In the genomic region with DNA sequence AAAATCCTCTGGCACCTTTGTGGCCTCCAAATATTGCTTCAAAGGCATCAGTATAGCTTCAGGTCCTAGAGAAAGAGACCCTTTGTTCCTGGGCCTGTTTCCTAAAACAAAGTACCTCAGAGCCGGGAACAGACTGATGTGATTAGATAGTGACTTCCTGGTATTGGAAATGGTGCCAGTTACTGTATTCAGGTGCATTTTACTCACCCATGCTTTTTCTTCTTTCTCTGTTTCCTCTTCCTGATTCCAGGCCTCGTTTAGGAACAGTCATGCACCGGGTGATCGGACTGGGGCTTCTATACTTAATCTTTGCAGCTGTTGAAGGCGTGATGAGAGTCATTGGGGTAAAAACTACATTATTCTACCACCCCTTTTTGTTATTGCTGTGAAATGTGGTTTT, we compare ENCODE assay signal across 24 cellular contexts. TPM values are rescaled to one million over a fixed set of nuclear protein-coding genes. Genes with fewer than 3 reads are reported as not detected.
DNase-seq lines count a peak whose midpoint lies in the region; ATAC-seq, FAIRE-seq and TF ChIP-seq lines count a peak whose summit lies in the region.
"Had no signal": no experiment of that assay in that cellular context is flagged by ENCODE, and none has a peak within 500 bp of the region (broad histone marks: within the 10 kb centered on the region; RNA-seq: fewer than 3 reads in every experiment).

No MANE protein-coding gene starts in this region.

- no peak for DNase-seq in activated naive CD4-positive, alpha-beta T cell treated with anti-CD3 and anti-CD28 coated beads, Interleukin-2, amount 10 ng/mL, durations not matched to agents 7 days and 5 days
- DNase-seq in T-helper 17 cell, result no peak
- peak; percentile 17 for DNase-seq in endothelial cell of umbilical vein (ENCODE audit: low read depth, low spot score)
- no peak for DNase-seq in D721Med (ENCODE audit: insufficient read length, low spot score)
- no peak for DNase-seq in SJCRH30
- DNase-seq: Caco-2; CD4-positive, CD25-positive, alpha-beta regulatory T cell; CD8-positive, alpha-beta T cell; DMS53; DMS79 treated with DMSO at 0.1 percent for 48 hours; GF-D8; GOT3; HFFc6 had no signal

- no peaks in the 10 kb centered on the region for H3K27me3 ChIP-seq in endothelial cell of umbilical vein (ENCODE audit: control insufficient read depth in 2 of 2, insufficient read depth in 2 of 2, low read length in 2 of 2)
- no peaks in the 10 kb centered on the region for H3K27me3 ChIP-seq in SJCRH30
- H3K27me3 ChIP-seq: BLaER1 had no signal

- H3K27me3 Mint-ChIP-seq in activated naive CD4-positive, alpha-beta T cell treated with anti-CD3 and anti-CD28 coated beads, Interleukin-2, amount 50 U/mL, for 24 hours, result no peaks in the 10 kb centered on the region
- H3K27me3 Mint-ChIP-seq in activated naive CD4-positive, alpha-beta T cell treated with anti-CD3 and anti-CD28 coated beads, Interleukin-2, amount 10 ng/mL, durations not matched to agents 7 days and 5 days, result no peaks in the 10 kb centered on the region
- no peaks in the 10 kb centered on the region for H3K27me3 Mint-ChIP-seq in T-helper 17 cell
- H3K27me3 Mint-ChIP-seq: B cell; CD4-positive, CD25-positive, alpha-beta regulatory T cell had no signal

- H2AFZ ChIP-seq in endothelial cell of umbilical vein (ENCODE audit: low read depth, low read length), result no peak overlapping the region

- H3K4me3 ChIP-seq in endothelial cell of umbilical vein (replicated peaks in 1 of 3; ENCODE audit: insufficient read depth in 1 of 3, low read depth in 1 of 3, low read length in 3 of 3) (no peak overlapping the region), SJCRH30 (no peak overlapping the region)
- H3K4me3 ChIP-seq: BLaER1, HAP-1 had no signal

- no peaks in the 10 kb centered on the region for H4K20me1 ChIP-seq in endothelial cell of umbilical vein (replicated peaks; ENCODE audit: control insufficient read depth, extremely low read depth, insufficient read depth, low read length)
- H4K20me1 ChIP-seq: BLaER1 had no signal

- no peak overlapping the region for H3K9ac ChIP-seq in endothelial cell of umbilical vein (replicated peaks; ENCODE audit: extremely low read depth, insufficient read depth, low read length)
- H3K9ac ChIP-seq: BLaER1 had no signal

- peaks cover 13% of the 10 kb centered on the region for H3K4me1 Mint-ChIP-seq in activated naive CD4-positive, alpha-beta T cell treated with anti-CD3 and anti-CD28 coated beads, Interleukin-2, amount 50 U/mL, for 24 hours
- H3K4me1 Mint-ChIP-seq in activated naive CD4-positive, alpha-beta T cell treated with anti-CD3 and anti-CD28 coated beads, Interleukin-2, amount 10 ng/mL, durations not matched to agents 7 days and 5 days, result peaks cover 4% of the 10 kb centered on the region
- peaks cover 24% of the 10 kb centered on the region for H3K4me1 Mint-ChIP-seq in T-helper 17 cell

- no peak for TF ChIP-seq POLR2A in endothelial cell of umbilical vein (IDR thresholded peaks at IDR 0.05; ENCODE audit: low read depth, low read length)

- TF ChIP-seq CTCF in endothelial cell of umbilical vein (IDR thresholded peaks at IDR 0.05; ENCODE audit: extremely low read depth in 1 of 2, insufficient read depth in 1 of 2, low read depth in 1 of 2, low read length in 2 of 2) (no peak), D721Med (IDR thresholded peaks at IDR 0.05; ENCODE audit: insufficient read depth, missing control alignments) (no peak)

- no peak overlapping the region for H3K4me3 Mint-ChIP-seq in activated naive CD4-positive, alpha-beta T cell treated with anti-CD3 and anti-CD28 coated beads, Interleukin-2, amount 50 U/mL, for 24 hours
- no peak overlapping the region for H3K4me3 Mint-ChIP-seq in activated naive CD4-positive, alpha-beta T cell treated with anti-CD3 and anti-CD28 coated beads, Interleukin-2, amount 10 ng/mL, durations not matched to agents 7 days and 5 days
- H3K4me3 Mint-ChIP-seq in T-helper 17 cell, result no peak overlapping the region
- H3K4me3 Mint-ChIP-seq: B cell; CD4-positive, CD25-positive, alpha-beta regulatory T cell; CD8-positive, alpha-beta T cell; HFFc6 had no signal

- FAIRE-seq in endothelial cell of umbilical vein (lab: Jason Lieb, UNC), result peak; percentile 28
- no peak for FAIRE-seq in D721Med (lab: Jason Lieb, UNC)
- FAIRE-seq: A204.1, GM18507, H54 had no signal

- H3K27ac Mint-ChIP-seq in activated naive CD4-positive, alpha-beta T cell treated with anti-CD3 and anti-CD28 coated beads, Interleukin-2, amount 50 U/mL, for 24 hours, result peak overlapping the region; percentile 5
- H3K27ac Mint-ChIP-seq in activated naive CD4-positive, alpha-beta T cell treated with anti-CD3 and anti-CD28 coated beads, Interleukin-2, amount 10 ng/mL, durations not matched to agents 7 days and 5 days, result no peak overlapping the region
- peak overlapping the region; percentile 53 for H3K27ac Mint-ChIP-seq in T-helper 17 cell
- H3K27ac Mint-ChIP-seq: B cell; CD8-positive, alpha-beta T cell; HFFc6 had no signal

- H3K27ac ChIP-seq in endothelial cell of umbilical vein (ENCODE audit: insufficient read depth, low read depth, low read length) (no peak overlapping the region), SJCRH30 (no peak overlapping the region)
- H3K27ac ChIP-seq: 22Rv1, BLaER1, C4-2B had no signal

- H3K9me1 ChIP-seq in endothelial cell of umbilical vein (replicated peaks; ENCODE audit: control insufficient read depth, extremely low read depth, insufficient read depth, low read length), result no peaks in the 10 kb centered on the region

- POLR2A ChIA-PET in endothelial cell of umbilical vein (lab: Charles Lee), result no interaction called here

- peaks cover 19 to 33% of the 10 kb centered on the region in 2 experiments for H3K36me3 ChIP-seq in endothelial cell of umbilical vein (ENCODE audit: control insufficient read depth in 2 of 2, extremely low read depth in 1 of 2, insufficient read depth in 2 of 2, low read length in 2 of 2)
- peaks cover 25% of the 10 kb centered on the region for H3K36me3 ChIP-seq in SJCRH30

- peaks cover 30% of the 10 kb centered on the region for H3K4me1 ChIP-seq in endothelial cell of umbilical vein (ENCODE audit: control insufficient read depth, extremely low read depth, insufficient read depth, low read length)
- no peaks in the 10 kb centered on the region for H3K4me1 ChIP-seq in SJCRH30
- H3K4me1 ChIP-seq: HAP-1 had no signal

- CTCF ChIA-PET in activated naive CD4-positive, alpha-beta T cell treated with anti-CD3 and anti-CD28 coated beads, Interleukin-2, amount 10 ng/mL, durations not matched to agents 7 days and 5 days (lab: Charles Lee), result interaction anchor here (1.0 kb wide), 2 partner anchors 15 to 202 kb away, joined by 3 read pairs; no protein-coding TSS in a partner anchor
- CTCF ChIA-PET in endothelial cell of umbilical vein (lab: Charles Lee), result no interaction called here

- no peaks in the 10 kb centered on the region for H3K9me3 Mint-ChIP-seq in activated naive CD4-positive, alpha-beta T cell treated with anti-CD3 and anti-CD28 coated beads, Interleukin-2, amount 50 U/mL, for 24 hours
- H3K9me3 Mint-ChIP-seq in activated naive CD4-positive, alpha-beta T cell treated with anti-CD3 and anti-CD28 coated beads, Interleukin-2, amount 10 ng/mL, durations not matched to agents 7 days and 5 days, result no peaks in the 10 kb centered on the region
- H3K9me3 Mint-ChIP-seq: CD8-positive, alpha-beta T cell; HFFc6 had no signal

- peaks cover 31% of the 10 kb centered on the region for H3K36me3 Mint-ChIP-seq in activated naive CD4-positive, alpha-beta T cell treated with anti-CD3 and anti-CD28 coated beads, Interleukin-2, amount 50 U/mL, for 24 hours
- peaks cover 57% of the 10 kb centered on the region for H3K36me3 Mint-ChIP-seq in activated naive CD4-positive, alpha-beta T cell treated with anti-CD3 and anti-CD28 coated beads, Interleukin-2, amount 10 ng/mL, durations not matched to agents 7 days and 5 days
- peaks cover 39% of the 10 kb centered on the region for H3K36me3 Mint-ChIP-seq in T-helper 17 cell (ENCODE audit: low read depth)

- no TSS peak for BruUV-seq in endothelial cell of umbilical vein (replicated peaks; lab: Mats Ljungman, UMichigan)

- no peaks in the 10 kb centered on the region for H3K79me2 ChIP-seq in endothelial cell of umbilical vein (ENCODE audit: control insufficient read depth, insufficient read depth, low read length)

- dilution Hi-C loops in endothelial cell of umbilical vein (cut with MboI; ENCODE audit: extremely low pct_ligation_motif_present, low sequenced_read_pairs), result no loop called here

- H3K4me2 ChIP-seq in endothelial cell of umbilical vein (ENCODE audit: insufficient read depth, low read length), result no peak overlapping the region
- H3K4me2 ChIP-seq: BLaER1 had no signal

- no peaks in the 10 kb centered on the region for H3K9me3 ChIP-seq in T-helper 17 cell (ENCODE audit: control insufficient read depth, low read length, poor library complexity, severe bottlenecking)
- no peaks in the 10 kb centered on the region for H3K9me3 ChIP-seq in endothelial cell of umbilical vein (replicated peaks; ENCODE audit: control insufficient read depth, insufficient read depth, low read length)
- H3K9me3 ChIP-seq in SJCRH30 (replicated peaks), result no peaks in the 10 kb centered on the region
- H3K9me3 ChIP-seq: Caco-2, HAP-1 had no signal

- ATAC-seq in T-helper 17 cell, result no peak
- ATAC-seq: CD8-positive, alpha-beta T cell had no signal

- intact Hi-C loops in endothelial cell of umbilical vein (cut with micrococcal nuclease), result no loop called here

RNA-seq across cellular contexts. Expression of a gene that starts 34.3 kb away (rescaled TPM):
- total RNA-seq in T-helper 17 cell, result 10 to 100 TPM; 16.3 to 23.1 TPM
- total RNA-seq in endothelial cell of umbilical vein, result 21.5 and 22.1 TPM in 2 replicates
- 12.2 and 17.6 TPM in 2 replicates for polyA plus RNA-seq in endothelial cell of umbilical vein
- polyA plus RNA-seq in endothelial cell of umbilical vein (2011; cell fraction: cytosol; rRNA removed), result 14.3 and 14.6 TPM in 2 replicates
- 38.5 and 50.6 TPM in 2 replicates for polyA plus RNA-seq in endothelial cell of umbilical vein (2011; cell fraction: nucleus; rRNA removed)
- 21.9 and 32.9 TPM in 2 replicates for polyA plus RNA-seq in endothelial cell of umbilical vein (2012)
- 25.9 and 35.4 TPM in 2 replicates for polyA minus RNA-seq in endothelial cell of umbilical vein
- polyA minus RNA-seq in endothelial cell of umbilical vein (2011; cell fraction: cytosol; rRNA and poly(A)+ RNA removed), result 3.8 TPM
- 22.7 and 38.3 TPM in 2 replicates for polyA minus RNA-seq in endothelial cell of umbilical vein (2011; cell fraction: nucleus; rRNA and poly(A)+ RNA removed)
- total RNA-seq in SJCRH30 (2014; rRNA removed; shearing (Covaris generic)), result 6.9 and 9.1 TPM in 2 replicates

RNA-seq across cellular contexts. Expression of a gene that starts 48.8 kb away (rescaled TPM):
- total RNA-seq in T-helper 17 cell, result 10 to 100 TPM; 17.2 to 21.7 TPM
- total RNA-seq in endothelial cell of umbilical vein, result 2.1 and 3.3 TPM in 2 replicates
- 3.1 and 3.4 TPM in 2 replicates for polyA plus RNA-seq in endothelial cell of umbilical vein
- polyA plus RNA-seq in endothelial cell of umbilical vein (2011; cell fraction: cytosol; rRNA removed), result 2.9 and 3.8 TPM in 2 replicates
- polyA plus RNA-seq in endothelial cell of umbilical vein (2011; cell fraction: nucleus; rRNA removed), result 2.8 and 3.1 TPM in 2 replicates
- polyA plus RNA-seq in endothelial cell of umbilical vein (2012), result 0.92 and 1.8 TPM in 2 replicates
- polyA minus RNA-seq in endothelial cell of umbilical vein, result 2.4 and 2.8 TPM in 2 replicates
- polyA minus RNA-seq in endothelial cell of umbilical vein (2011; cell fraction: cytosol; rRNA and poly(A)+ RNA removed), result not detected
- polyA minus RNA-seq in endothelial cell of umbilical vein (2011; cell fraction: nucleus; rRNA and poly(A)+ RNA removed), result 2.3 and 2.9 TPM in 2 replicates
- total RNA-seq in SJCRH30 (2014; rRNA removed; shearing (Covaris generic)), result 0.04 TPM in 1 of 2 replicates, not detected in the other
- total RNA-seq: Daoy, G401 had no signal
